In the genomic region with DNA sequence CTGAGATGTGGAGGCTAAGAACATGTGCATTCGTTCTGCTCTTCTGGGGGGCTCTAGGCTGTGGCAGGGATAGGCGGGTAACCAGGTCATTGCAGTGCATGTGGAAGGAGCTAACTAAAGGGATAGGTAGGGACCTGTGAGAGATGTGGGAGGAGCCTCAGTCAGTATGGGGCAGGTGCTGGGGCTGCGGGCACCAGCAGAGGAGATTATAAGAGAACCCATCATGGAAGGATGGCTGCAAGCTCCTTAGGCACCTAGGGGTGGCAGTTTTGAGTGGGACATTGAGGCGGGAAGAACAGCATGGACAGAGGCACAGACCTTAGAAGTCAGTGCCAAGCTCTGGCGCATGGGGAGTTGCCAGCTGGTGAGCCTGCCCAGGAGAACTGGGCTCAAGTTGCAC, we compare ENCODE assay signal across 21 cellular contexts. TPM values are rescaled to one million over a fixed set of nuclear protein-coding genes. Genes with fewer than 3 reads are reported as not detected.
DNase-seq lines count a peak whose midpoint lies in the region; ATAC-seq and TF ChIP-seq lines count a peak whose summit lies in the region.
"Had no signal": no experiment of that assay in that cellular context is flagged by ENCODE, and none has a peak within 500 bp of the region (broad histone marks: within the 10 kb centered on the region; RNA-seq: fewer than 3 reads in every experiment).

No MANE protein-coding gene starts in this region.

- no peak overlapping the region for H4K8ac ChIP-seq in trophoblast cell (ENCODE audit: low read depth, low read length)

- WGBS in trophoblast cell (ENCODE audit: extremely low coverage, insufficient coverage, insufficient read length): no CpG with 5 or more reads among the region's 5 CpGs

- no peak overlapping the region for H4K12ac ChIP-seq in trophoblast cell (ENCODE audit: low read depth, low read length)

- no peak overlapping the region for H3K18ac ChIP-seq in trophoblast cell (ENCODE audit: low read length)

- H2AK5ac ChIP-seq in trophoblast cell (ENCODE audit: low read length): no peak overlapping the region

- H2BK120ac ChIP-seq in trophoblast cell (ENCODE audit: insufficient read depth, low read length, poor library complexity): no peak overlapping the region

- H3K4me1 ChIP-seq in trophoblast cell (ENCODE audit: control insufficient read depth in 1 of 2, insufficient read depth in 2 of 2, low read length in 2 of 2): no peaks in the 10 kb centered on the region
- H3K4me1 ChIP-seq: HAP-1 had no signal

- no peak overlapping the region for H3K4me3 Mint-ChIP-seq in activated CD4-positive, alpha-beta T cell treated with anti-CD3 and anti-CD28 coated beads, Interleukin-2, amount 10 ng/mL, durations not matched to agents 7 days and 5 days
- H3K4me3 Mint-ChIP-seq in neural crest cell: no peak overlapping the region
- H3K4me3 Mint-ChIP-seq: CD4-positive, alpha-beta memory T cell; HFFc6 had no signal

- H3K23ac ChIP-seq in trophoblast cell (ENCODE audit: low read length): no peak overlapping the region

- no peak overlapping the region for H3K4me3 ChIP-seq in trophoblast cell (ENCODE audit: low read depth, low read length)
- H3K4me3 ChIP-seq: HAP-1 had no signal

- ATAC-seq in GM21390 (IDR thresholded peaks at IDR 0.05; ENCODE audit: unreplicated experiment): no peak
- ATAC-seq in HG02884 (IDR thresholded peaks at IDR 0.05; ENCODE audit: unreplicated experiment): no peak

- H4K91ac ChIP-seq in trophoblast cell (ENCODE audit: low read depth, low read length): no peak overlapping the region

- H3K79me2 ChIP-seq in trophoblast cell (ENCODE audit: control insufficient read depth, insufficient read depth, low read length, poor library complexity): no peaks in the 10 kb centered on the region

- H3K4me2 ChIP-seq in trophoblast cell (ENCODE audit: low read length): no peak overlapping the region

- no peak overlapping the region for H2BK5ac ChIP-seq in trophoblast cell (ENCODE audit: low read depth, low read length, poor library complexity)

- CTCF ChIA-PET in activated CD4-positive, alpha-beta T cell treated with anti-CD3 and anti-CD28 coated beads, Interleukin-2, amount 10 ng/mL, durations not matched to agents 7 days and 5 days (lab: Charles Lee): no interaction called here

- no peaks in the 10 kb centered on the region for H3K4me1 Mint-ChIP-seq in activated CD4-positive, alpha-beta T cell treated with anti-CD3 and anti-CD28 coated beads, Interleukin-2, amount 10 ng/mL, durations not matched to agents 7 days and 5 days
- H3K4me1 Mint-ChIP-seq in neural crest cell: no peaks in the 10 kb centered on the region

- H2BK12ac ChIP-seq in trophoblast cell (ENCODE audit: low read length): no peak overlapping the region

- POLR2A ChIA-PET in activated CD4-positive, alpha-beta T cell treated with anti-CD3 and anti-CD28 coated beads, Interleukin-2, amount 10 ng/mL, durations not matched to agents 7 days and 5 days (lab: Charles Lee): no interaction called here

- H3K14ac ChIP-seq in trophoblast cell (ENCODE audit: low read length): no peak overlapping the region

- no peak for TF ChIP-seq CTCF in neural crest cell (conservative IDR thresholded peaks at IDR 0.05)

- no peak overlapping the region for H3K27ac ChIP-seq in trophoblast cell (ENCODE audit: low read depth, low read length)

- no peak overlapping the region for H2AFZ ChIP-seq in trophoblast cell (ENCODE audit: insufficient read depth, low read length, poor library complexity)

- no peak overlapping the region for H3K9ac ChIP-seq in trophoblast cell (ENCODE audit: low read length)

- H3K27me3 Mint-ChIP-seq in activated CD4-positive, alpha-beta T cell treated with anti-CD3 and anti-CD28 coated beads, Interleukin-2, amount 10 ng/mL, durations not matched to agents 7 days and 5 days: peaks cover 2% of the 10 kb centered on the region
- no peaks in the 10 kb centered on the region for H3K27me3 Mint-ChIP-seq in neural crest cell (ENCODE audit: low read depth)
- H3K27me3 Mint-ChIP-seq: CD4-positive, alpha-beta memory T cell had no signal

- H3K36me3 Mint-ChIP-seq in activated CD4-positive, alpha-beta T cell treated with anti-CD3 and anti-CD28 coated beads, Interleukin-2, amount 10 ng/mL, durations not matched to agents 7 days and 5 days (ENCODE audit: low read depth): no peaks in the 10 kb centered on the region
- peaks cover 20% of the 10 kb centered on the region for H3K36me3 Mint-ChIP-seq in neural crest cell (ENCODE audit: low read depth)

- H3K9me3 Mint-ChIP-seq in activated CD4-positive, alpha-beta T cell treated with anti-CD3 and anti-CD28 coated beads, Interleukin-2, amount 10 ng/mL, durations not matched to agents 7 days and 5 days: no peaks in the 10 kb centered on the region
- H3K9me3 Mint-ChIP-seq in neural crest cell: no peaks in the 10 kb centered on the region
- H3K9me3 Mint-ChIP-seq: CD4-positive, alpha-beta memory T cell; HFFc6 had no signal

- no peaks in the 10 kb centered on the region for H3K27me3 ChIP-seq in trophoblast cell (ENCODE audit: insufficient read depth, low read length)

- no peaks in the 10 kb centered on the region for H3K79me1 ChIP-seq in trophoblast cell (ENCODE audit: low read length)

- peaks cover 16 to 28% of the 10 kb centered on the region in 2 experiments for H3K36me3 ChIP-seq in trophoblast cell (ENCODE audit: control insufficient read depth in 1 of 2, insufficient read depth in 2 of 2, low read length in 2 of 2)

- no peak overlapping the region for H3K4ac ChIP-seq in trophoblast cell (ENCODE audit: low read depth, low read length)

- peak overlapping the region; percentile 37 for H3K27ac Mint-ChIP-seq in activated CD4-positive, alpha-beta T cell treated with anti-CD3 and anti-CD28 coated beads, Interleukin-2, amount 10 ng/mL, durations not matched to agents 7 days and 5 days
- peak overlapping the region; percentile 86 for H3K27ac Mint-ChIP-seq in neural crest cell (ENCODE audit: unreplicated experiment)
- H3K27ac Mint-ChIP-seq: CD4-positive, alpha-beta memory T cell; HFFc6 had no signal

- H3K9me3 ChIP-seq in trophoblast cell (ENCODE audit: insufficient read depth, low read depth, low read length): no peaks in the 10 kb centered on the region
- H3K9me3 ChIP-seq: HAP-1 had no signal

- DNase-seq in activated CD4-positive, alpha-beta T cell treated with anti-CD3 and anti-CD28 coated beads, Interleukin-2, amount 10 ng/mL, durations not matched to agents 7 days and 5 days: no peak
- DNase-seq in activated CD4-positive, alpha-beta T cell treated with anti-CD3 and anti-CD28 coated beads for 48 hours: no peak
- no peak for DNase-seq in neural crest cell (ENCODE audit: low read depth, low spot score)
- peak; percentile 63 to 70 for DNase-seq in trophoblast cell
- DNase-seq in NCI-H2081 treated with DMSO at 0.1 percent for 48 hours (lab: John Stamatoyannopoulos, UW): no peak
- DNase-seq: C1 segment of cervical spinal cord; CD4-positive, alpha-beta memory T cell; COR-L47; DMS53; DMS79 treated with DMSO at 0.1 percent for 48 hours; GF-D8; GOT3; HFFc6 had no signal

RNA-seq across cellular contexts. Expression of gene CLDN22, which starts 7.2 kb away (rescaled TPM):
- not detected for total RNA-seq in activated CD4-positive, alpha-beta T cell treated with anti-CD3 and anti-CD28 coated beads, Interleukin-2, amount 10 ng/mL, durations not matched to agents 7 days and 5 days
- not detected in 2 replicates for total RNA-seq in neural crest cell
- not detected in 2 replicates for polyA plus RNA-seq in trophoblast cell (2013)
- total RNA-seq: A172; A673; CD4-positive, alpha-beta memory T cell; Daoy; G401; HFFc6 had no signal
- polyA plus RNA-seq: CD4-positive, alpha-beta memory T cell had no signal

RNA-seq across cellular contexts. Expression of gene CLDN24, which starts 9.4 kb away (rescaled TPM):
- not detected for total RNA-seq in activated CD4-positive, alpha-beta T cell treated with anti-CD3 and anti-CD28 coated beads, Interleukin-2, amount 10 ng/mL, durations not matched to agents 7 days and 5 days
- not detected in 2 replicates for total RNA-seq in neural crest cell
- not detected in 2 replicates for polyA plus RNA-seq in trophoblast cell (2013)
- total RNA-seq: A172; A673; CD4-positive, alpha-beta memory T cell; Daoy; G401; HFFc6 had no signal
- polyA plus RNA-seq: BJ; CD4-positive, alpha-beta memory T cell had no signal

Comparison
In these comparisons a context has a peak if more than half of its experiments do, and no peak if none do; other contexts are left out.
1. DNase-seq: peak in trophoblast cell (2 of 2); none in activated CD4-positive, alpha-beta T cell treated with anti-CD3 and anti-CD28 coated beads, Interleukin-2, amount 10 ng/mL, durations not matched to agents 7 days and 5 days (single experiment), activated CD4-positive, alpha-beta T cell treated with anti-CD3 and anti-CD28 coated beads for 48 hours (single experiment), neural crest cell (single experiment) and NCI-H2081 treated with DMSO at 0.1 percent for 48 hours (single experiment).